ENCODE assay signal across 13 cellular contexts in genomic region chr10:29470843-29471482, GRCh38.
DNase-seq lines count a peak whose midpoint lies in the region; TF ChIP-seq lines count a peak whose summit lies in the region.
"Had no signal": no experiment of that assay in that cellular context is flagged by ENCODE, and none has a peak within 500 bp of the region (broad histone marks: within the 10 kb centered on the region; RNA-seq: fewer than 3 reads in every experiment).

No MANE protein-coding gene starts in this region.

- BruUV-seq in mammary epithelial cell (replicated peaks; lab: Mats Ljungman, UMichigan), result no TSS peak

- H3K79me2 ChIP-seq in mammary epithelial cell (ENCODE audit: insufficient read depth, low read length), result no peaks in the 10 kb centered on the region

- no peak overlapping the region for H3K4me3 Mint-ChIP-seq in chondrocyte (ENCODE audit: unreplicated experiment)
- H3K4me3 Mint-ChIP-seq in neural crest cell, result no peak overlapping the region
- H3K4me3 Mint-ChIP-seq: central memory CD8-positive, alpha-beta T cell had no signal

- no peak overlapping the region for H3K4me2 ChIP-seq in mammary epithelial cell (ENCODE audit: insufficient read depth, low read depth, low read length)
- H3K4me2 ChIP-seq: KMS-11 had no signal

- no peaks in the 10 kb centered on the region for H3K27me3 ChIP-seq in mammary epithelial cell (ENCODE audit: insufficient read depth, low read length)
- H3K27me3 ChIP-seq in breast epithelium, result no peaks in the 10 kb centered on the region
- H3K27me3 ChIP-seq in uterus, result no peaks in the 10 kb centered on the region
- H3K27me3 ChIP-seq: stomach had no signal

- DNase-seq in mammary epithelial cell (no peak), breast epithelium (ENCODE audit: low spot score in 2 of 2) (no peak), chondrocyte (ENCODE audit: low spot score) (no peak), neural crest cell (ENCODE audit: low read depth, low spot score) (no peak), uterus (peak in 1 of 2 donors; percentile 12), cerebellar nuclear complex (lab: John Stamatoyannopoulos, UW) (no peak), NCI-H2171 treated with DMSO at 0.1 percent for 48 hours (lab: John Stamatoyannopoulos, UW) (no peak)
- DNase-seq in stimulated activated CD4-positive, alpha-beta T cell treated with anti-CD3 and anti-CD28 coated beads, Interleukin-15, amount 100 ng/mL, for 24 hours, result no peak
- DNase-seq: NCI-H187 treated with DMSO at 0.1 percent for 48 hours, stomach had no signal

- H3K9ac ChIP-seq in mammary epithelial cell (ENCODE audit: insufficient read depth, low read length), result no peak overlapping the region
- H3K9ac ChIP-seq: KMS-11 had no signal

- H3K4me1 Mint-ChIP-seq in chondrocyte (ENCODE audit: low read depth) (peaks cover 20% of the 10 kb centered on the region), neural crest cell (no peaks in the 10 kb centered on the region)

- no peaks in the 10 kb centered on the region for H3K9me3 ChIP-seq in mammary epithelial cell (replicated peaks; ENCODE audit: insufficient read depth, low read length)
- H3K9me3 ChIP-seq in breast epithelium, result no peaks in the 10 kb centered on the region
- no peaks in the 10 kb centered on the region for H3K9me3 ChIP-seq in uterus
- H3K9me3 ChIP-seq: prostate gland, stomach had no signal

- no peaks in the 10 kb centered on the region for H3K9me3 Mint-ChIP-seq in chondrocyte (ENCODE audit: low read depth)
- no peaks in the 10 kb centered on the region for H3K9me3 Mint-ChIP-seq in neural crest cell
- H3K9me3 Mint-ChIP-seq: central memory CD8-positive, alpha-beta T cell had no signal

- no peak overlapping the region for H3K4me3 ChIP-seq in mammary epithelial cell (replicated peaks in 1 of 3; ENCODE audit: insufficient read depth in 1 of 3, low read depth in 2 of 3, low read length in 3 of 3)
- no peak overlapping the region for H3K4me3 ChIP-seq in breast epithelium
- no peak overlapping the region for H3K4me3 ChIP-seq in uterus
- H3K4me3 ChIP-seq: prostate gland, stomach had no signal

- H3K27ac Mint-ChIP-seq in chondrocyte (ENCODE audit: unreplicated experiment), result peak overlapping the region; percentile 34
- H3K27ac Mint-ChIP-seq in neural crest cell (ENCODE audit: unreplicated experiment), result peak overlapping the region; percentile 19

- H3K36me3 Mint-ChIP-seq in chondrocyte (ENCODE audit: low read depth) (peaks cover 44% of the 10 kb centered on the region), neural crest cell (ENCODE audit: low read depth) (peaks cover 28% of the 10 kb centered on the region)

- no peak overlapping the region for H2AFZ ChIP-seq in mammary epithelial cell (ENCODE audit: low read depth, low read length)

- 87% methylated on average over 14 of the region's 14 CpGs for WGBS in mammary epithelial cell (ENCODE audit: low coverage, missing lambda C conversion rate)

- H3K27me3 Mint-ChIP-seq in chondrocyte (ENCODE audit: low read depth) (no peaks in the 10 kb centered on the region), neural crest cell (ENCODE audit: low read depth) (no peaks in the 10 kb centered on the region)
- H3K27me3 Mint-ChIP-seq: central memory CD8-positive, alpha-beta T cell had no signal

- in situ Hi-C loops in mammary epithelial cell (cut with MboI; ENCODE audit: low sequenced_read_pairs in 2 of 2), result no loop called here

- no peaks in the 10 kb centered on the region for H4K20me1 ChIP-seq in mammary epithelial cell (ENCODE audit: insufficient read depth, low read length)

- H3K36me3 ChIP-seq in mammary epithelial cell (ENCODE audit: insufficient read depth, low read length) (peaks cover 25% of the 10 kb centered on the region), breast epithelium (no peaks in the 10 kb centered on the region), uterus (no peaks in the 10 kb centered on the region)
- H3K36me3 ChIP-seq: prostate gland had no signal

- H3K27ac ChIP-seq in mammary epithelial cell (ENCODE audit: insufficient read depth, low read depth, low read length) (peak overlapping the region; percentile 37), breast epithelium (peak overlapping the region in 1 of 2 donors; percentile 20), uterus (peak overlapping the region; percentile 65 to 72)
- H3K27ac ChIP-seq: KMS-11 had no signal

- peaks cover 26% of the 10 kb centered on the region for H3K4me1 ChIP-seq in mammary epithelial cell (ENCODE audit: insufficient read depth, low read length)
- no peaks in the 10 kb centered on the region for H3K4me1 ChIP-seq in breast epithelium
- H3K4me1 ChIP-seq in uterus, result no peaks in the 10 kb centered on the region
- H3K4me1 ChIP-seq: prostate gland had no signal

- TF ChIP-seq POLR2A in breast epithelium (IDR thresholded peaks at IDR 0.05), result no peak
- TF ChIP-seq POLR2A in uterus (IDR thresholded peaks at IDR 0.05), result no peak

- CTCF ChIA-PET in mammary epithelial cell (lab: Charles Lee; ENCODE audit: low non-redundant PET), result no interaction called here

- no peak for TF ChIP-seq CTCF in mammary epithelial cell (conservative IDR thresholded peaks at IDR 0.05 in 1 of 2, IDR thresholded peaks at IDR 0.05 in 1 of 2; ENCODE audit: extremely low read depth in 1 of 2, insufficient read depth in 1 of 2, low read depth in 1 of 2, low read length in 2 of 2)
- TF ChIP-seq CTCF in breast epithelium (IDR thresholded peaks at IDR 0.05), result no peak
- no peak for TF ChIP-seq CTCF in chondrocyte (IDR thresholded peaks at IDR 0.05)
- TF ChIP-seq CTCF in neural crest cell (conservative IDR thresholded peaks at IDR 0.05), result no peak
- no peak for TF ChIP-seq CTCF in uterus (IDR thresholded peaks at IDR 0.05)

- intact Hi-C loops in mammary epithelial cell (cut with micrococcal nuclease) (loop anchor here (2.0 kb wide), 1 partner anchor 26 kb away; no protein-coding TSS in a partner anchor), breast epithelium (cut with DNase I; ENCODE audit: low total_unique reads) (no loop called here), uterus (cut with DNase I; ENCODE audit: low total_unique reads) (no loop called here)

- dilution Hi-C loops in mammary epithelial cell (cut with HindIII; ENCODE audit: low sequenced_read_pairs), result no loop called here
